ENCODE assay signal across 13 cellular contexts in genomic region chr10:12435348-12435747, GRCh38.
A peak's percentile ranks its signal among the peaks of the same experiment; 100 is the strongest.
DNase-seq lines count a peak whose midpoint lies in the region; ATAC-seq and TF ChIP-seq lines count a peak whose summit lies in the region.
"Had no signal": no experiment of that assay in that cellular context is flagged by ENCODE, and none has a peak within 500 bp of the region (broad histone marks: within the 10 kb centered on the region; RNA-seq: fewer than 3 reads in every experiment).

No MANE protein-coding gene starts in this region.

- H3K9me3 ChIP-seq in OCI-LY7 (ENCODE audit: low read length) = peaks cover 4% of the 10 kb centered on the region; the same call in 1 of the 2 replicates
- H3K9me3 ChIP-seq: BE2C had no signal

- H4K20me1 ChIP-seq in OCI-LY7 (ENCODE audit: insufficient read depth, low read length) = 0 out of 2 replicates have a peak, but pooled peaks cover 5% of the 10 kb centered on the region

- DNase-seq in DMS79 (lab: John Stamatoyannopoulos, UW) (peak; percentile 30), NCI-H146 (lab: John Stamatoyannopoulos, UW) (peak; percentile 96), OCI-LY7 (ENCODE audit: low spot score) (peak; percentile 7), mesenteric fat pad (ENCODE audit: low spot score) (peak; percentile 74), NCI-H2227 treated with DMSO at 0.1 percent for 48 hours (lab: John Stamatoyannopoulos, UW) (no peak), KG1 (lab: John Stamatoyannopoulos, UW) (no peak)
- DNase-seq: BE2C; CD8-positive, alpha-beta T cell; IMR-90; NCI-H1436; NCI-H2171 treated with DMSO at 0.1 percent for 48 hours; NCI-H526 treated with DMSO at 0.1 percent for 48 hours had no signal

- ATAC-seq in HG03045 (IDR thresholded peaks at IDR 0.05; ENCODE audit: unreplicated experiment) = no peak
- ATAC-seq: CD8-positive, alpha-beta T cell had no signal

- POLR2A ChIA-PET in OCI-LY7 (lab: Charles Lee) = interaction anchor here (0.5 kb wide), 1 partner anchor 802 kb away, joined by 4 read pairs; no protein-coding TSS in a partner anchor

- CTCF ChIA-PET in OCI-LY7 (lab: Charles Lee; ENCODE audit: unreplicated experiment) = no interaction called here

- TF ChIP-seq CTCF in OCI-LY7 (conservative IDR thresholded peaks at IDR 0.05; ENCODE audit: low read length) = no peak

- BruUV-seq in OCI-LY7 (replicated peaks; lab: Mats Ljungman, UMichigan) = no TSS peak

- no peak overlapping the region for H3K4me2 ChIP-seq in OCI-LY7 (ENCODE audit: low read length)

- intact Hi-C loops in OCI-LY7 (cut with micrococcal nuclease; ENCODE audit: unreplicated experiment) = no loop called here

- no peaks in the 10 kb centered on the region for H3K79me2 ChIP-seq in OCI-LY7 (ENCODE audit: insufficient read depth, low read depth, low read length)

- no peaks in the 10 kb centered on the region for H3K9me2 ChIP-seq in OCI-LY7 (ENCODE audit: insufficient read depth, low read length)

- H3K4me1 ChIP-seq in OCI-LY7 (ENCODE audit: insufficient read depth, low read length, poor library complexity, severe bottlenecking) = peaks cover 8% of the 10 kb centered on the region
- H3K4me1 ChIP-seq: BE2C had no signal

- no peak overlapping the region for H2AFZ ChIP-seq in OCI-LY7 (ENCODE audit: low read length)

- H3K4me3 ChIP-seq in OCI-LY7 (ENCODE audit: low read depth, low read length, poor library complexity, severe bottlenecking) = no peak overlapping the region

- H3K36me3 ChIP-seq in OCI-LY7 (ENCODE audit: insufficient read depth, low read length) = peaks cover 6% of the 10 kb centered on the region; the same call in 1 of the 2 replicates
- H3K36me3 ChIP-seq: BE2C had no signal

- no peak overlapping the region for H3K27ac ChIP-seq in OCI-LY7 (ENCODE audit: low read depth, low read length, poor library complexity, severe bottlenecking)

Comparison
In these comparisons a context has a peak if more than half of its experiments do, and no peak if none do; other contexts are left out.
1. DNase-seq: peak in DMS79 (single experiment), NCI-H146 (single experiment), OCI-LY7 (single experiment) and mesenteric fat pad (single experiment); none in NCI-H2227 treated with DMSO at 0.1 percent for 48 hours (single experiment) and KG1 (single experiment).